Comparison of ENCODE assay signal across 11 cellular contexts in the genomic region with DNA sequence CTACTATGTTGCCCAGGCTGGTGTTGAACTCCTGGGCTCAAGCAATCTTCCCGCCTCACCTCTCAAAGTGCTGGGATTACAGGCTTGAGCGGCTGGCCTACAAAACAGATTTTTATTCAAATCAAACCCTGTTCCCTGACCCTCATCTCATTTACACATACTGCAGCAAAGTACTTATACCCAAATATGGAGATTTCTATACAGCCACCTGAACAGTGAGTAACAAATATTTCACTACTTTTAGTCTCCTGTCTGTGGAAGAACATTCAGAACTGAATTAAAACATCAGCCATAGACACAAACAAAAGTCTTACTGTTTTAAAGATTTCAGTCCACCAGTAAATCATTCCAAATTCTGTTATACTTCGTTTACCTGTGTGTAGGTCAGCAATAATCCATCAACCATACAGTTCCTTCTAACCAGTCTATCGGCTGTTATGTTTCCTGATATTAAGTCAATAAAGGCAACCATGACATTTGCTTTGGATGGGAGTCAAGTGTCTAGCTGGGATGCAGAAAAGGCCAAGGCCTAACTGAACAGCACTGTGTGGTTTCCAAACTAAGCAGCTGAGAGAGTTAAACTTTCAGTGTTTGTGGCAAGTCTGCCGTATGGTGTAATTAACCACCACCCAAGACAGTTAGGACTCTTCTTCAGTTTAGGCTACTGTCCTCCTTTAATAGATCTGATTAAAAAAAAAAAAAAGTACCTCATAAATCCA. TPM values are rescaled to one million over a fixed set of nuclear protein-coding genes. Genes with fewer than 3 reads are reported as not detected.
A peak's percentile ranks its signal among the peaks of the same experiment; 100 is the strongest.
DNase-seq lines count a peak whose midpoint lies in the region; ATAC-seq and TF ChIP-seq lines count a peak whose summit lies in the region.
"Had no signal": no experiment of that assay in that cellular context is flagged by ENCODE, and none has a peak within 500 bp of the region (broad histone marks: within the 10 kb centered on the region; RNA-seq: fewer than 3 reads in every experiment).

No MANE protein-coding gene starts in this region.

- dilution Hi-C loops in mammary epithelial cell (cut with HindIII; ENCODE audit: low sequenced_read_pairs) = no loop called here

- no peaks in the 10 kb centered on the region for H4K20me1 ChIP-seq in mammary epithelial cell (ENCODE audit: insufficient read depth, low read length)

- H3K4me1 Mint-ChIP-seq in activated CD4-positive, alpha-beta T cell treated with anti-CD3 and anti-CD28 coated beads, Interleukin-2, amount 10 ng/mL, durations not matched to agents 7 days and 5 days = peaks cover 56% of the 10 kb centered on the region
- peaks cover 17% of the 10 kb centered on the region for H3K4me1 Mint-ChIP-seq in progenitor cell of endocrine pancreas (ENCODE audit: low read depth)

- POLR2A ChIA-PET in activated CD4-positive, alpha-beta T cell treated with anti-CD3 and anti-CD28 coated beads, Interleukin-2, amount 10 ng/mL, durations not matched to agents 7 days and 5 days (lab: Charles Lee) = no interaction called here

- no peak overlapping the region for H3K4me3 Mint-ChIP-seq in activated CD4-positive, alpha-beta T cell treated with anti-CD3 and anti-CD28 coated beads, Interleukin-2, amount 10 ng/mL, durations not matched to agents 7 days and 5 days
- H3K4me3 Mint-ChIP-seq in progenitor cell of endocrine pancreas (ENCODE audit: low read depth) = no peak overlapping the region
- H3K4me3 Mint-ChIP-seq: activated naive CD8-positive, alpha-beta T cell treated with anti-CD3 and anti-CD28 coated beads, Interleukin-2, amount 10 ng/mL, durations not matched to agents 7 days and 5 days had no signal

- no TSS peak for BruUV-seq in mammary epithelial cell (replicated peaks; lab: Mats Ljungman, UMichigan)

- peaks cover 31% of the 10 kb centered on the region for H3K4me1 ChIP-seq in mammary epithelial cell (ENCODE audit: insufficient read depth, low read length)

- no peak for ATAC-seq in GM18907 (IDR thresholded peaks at IDR 0.05; ENCODE audit: unreplicated experiment)
- no peak for ATAC-seq in GM18519 (IDR thresholded peaks at IDR 0.05; ENCODE audit: low FRiP score, unreplicated experiment)

- no peaks in the 10 kb centered on the region for H3K36me3 ChIP-seq in mammary epithelial cell (ENCODE audit: insufficient read depth, low read length)
- H3K36me3 ChIP-seq: ovary had no signal

- WGBS in mammary epithelial cell (ENCODE audit: low coverage, missing lambda C conversion rate) = 87% methylated on average over 5 of the region's 5 CpGs

- H2AFZ ChIP-seq in mammary epithelial cell (ENCODE audit: low read depth, low read length) = no peak overlapping the region

- in situ Hi-C loops in astrocyte of the spinal cord (cut with HindIII; ENCODE audit: low sequenced_read_pairs) (no loop called here), mammary epithelial cell (cut with MboI; ENCODE audit: low sequenced_read_pairs in 2 of 2) (no loop called here)

- peak overlapping the region; percentile 69 for H3K27ac Mint-ChIP-seq in activated CD4-positive, alpha-beta T cell treated with anti-CD3 and anti-CD28 coated beads, Interleukin-2, amount 10 ng/mL, durations not matched to agents 7 days and 5 days
- peak overlapping the region; percentile 49 for H3K27ac Mint-ChIP-seq in progenitor cell of endocrine pancreas
- H3K27ac Mint-ChIP-seq: activated naive CD8-positive, alpha-beta T cell treated with anti-CD3 and anti-CD28 coated beads, Interleukin-2, amount 10 ng/mL, durations not matched to agents 7 days and 5 days had no signal

- DNase-seq in activated CD4-positive, alpha-beta T cell treated with anti-CD3 and anti-CD28 coated beads, Interleukin-2, amount 10 ng/mL, durations not matched to agents 7 days and 5 days = no peak
- DNase-seq in activated CD4-positive, alpha-beta T cell treated with anti-CD3 and anti-CD28 coated beads, Interleukin-2, amount 50 U/mL, for 48 hours = no peak
- DNase-seq in NCI-H2196 (lab: John Stamatoyannopoulos, UW; ENCODE audit: unreplicated experiment) = peak; percentile 54
- peak; percentile 32 for DNase-seq in astrocyte of the spinal cord (ENCODE audit: low read depth, low spot score)
- DNase-seq in progenitor cell of endocrine pancreas (ENCODE audit: low spot score, unreplicated experiment) = no peak
- no peak for DNase-seq in mammary epithelial cell
- DNase-seq: activated naive CD8-positive, alpha-beta T cell treated with anti-CD3 and anti-CD28 coated beads, Interleukin-2, amount 10 ng/mL, durations not matched to agents 7 days and 5 days; NK-92 treated with Interleukin-12 subunit alpha and Interleukin-12 subunit beta, amount 100 ng/mL, for 24 hours; ovary had no signal

- no peak overlapping the region for H3K4me2 ChIP-seq in mammary epithelial cell (ENCODE audit: insufficient read depth, low read depth, low read length)

- no peak overlapping the region for H3K4me3 ChIP-seq in astrocyte of the spinal cord (ENCODE audit: low read depth, low read length)
- no peak overlapping the region for H3K4me3 ChIP-seq in mammary epithelial cell (replicated peaks in 1 of 3; ENCODE audit: insufficient read depth in 1 of 3, low read depth in 2 of 3, low read length in 3 of 3)
- H3K4me3 ChIP-seq: ovary had no signal

- H3K9ac ChIP-seq in mammary epithelial cell (ENCODE audit: insufficient read depth, low read length) = no peak overlapping the region

- CTCF ChIA-PET in activated CD4-positive, alpha-beta T cell treated with anti-CD3 and anti-CD28 coated beads, Interleukin-2, amount 10 ng/mL, durations not matched to agents 7 days and 5 days (lab: Charles Lee) = interaction anchor here (0.6 to 1.6 kb wide), 5 partner anchors 14 to 400 kb away, joined by 3 to 4 read pairs (median 3); partner anchors contain the start of gene ERN1
- CTCF ChIA-PET in mammary epithelial cell (lab: Charles Lee; ENCODE audit: low non-redundant PET) = no interaction called here

- H3K36me3 Mint-ChIP-seq in activated CD4-positive, alpha-beta T cell treated with anti-CD3 and anti-CD28 coated beads, Interleukin-2, amount 10 ng/mL, durations not matched to agents 7 days and 5 days (ENCODE audit: low read depth) = peaks cover 27% of the 10 kb centered on the region
- peaks cover 10% of the 10 kb centered on the region for H3K36me3 Mint-ChIP-seq in progenitor cell of endocrine pancreas (ENCODE audit: insufficient read depth)

- intact Hi-C loops in mammary epithelial cell (cut with micrococcal nuclease) = no loop called here

- no peaks in the 10 kb centered on the region for H3K27me3 ChIP-seq in mammary epithelial cell (ENCODE audit: insufficient read depth, low read length)
- H3K27me3 ChIP-seq: ovary had no signal

- no peaks in the 10 kb centered on the region for H3K9me3 Mint-ChIP-seq in activated CD4-positive, alpha-beta T cell treated with anti-CD3 and anti-CD28 coated beads, Interleukin-2, amount 10 ng/mL, durations not matched to agents 7 days and 5 days
- no peaks in the 10 kb centered on the region for H3K9me3 Mint-ChIP-seq in progenitor cell of endocrine pancreas (ENCODE audit: low read depth)
- H3K9me3 Mint-ChIP-seq: activated naive CD8-positive, alpha-beta T cell treated with anti-CD3 and anti-CD28 coated beads, Interleukin-2, amount 10 ng/mL, durations not matched to agents 7 days and 5 days had no signal

- H3K79me2 ChIP-seq in mammary epithelial cell (ENCODE audit: insufficient read depth, low read length) = peaks cover 37% of the 10 kb centered on the region

- H3K9me3 ChIP-seq in mammary epithelial cell (replicated peaks; ENCODE audit: insufficient read depth, low read length) = no peaks in the 10 kb centered on the region
- H3K9me3 ChIP-seq: ovary had no signal

- TF ChIP-seq CTCF in astrocyte of the spinal cord (IDR thresholded peaks at IDR 0.05; ENCODE audit: low read depth, low read length) (no peak), progenitor cell of endocrine pancreas (IDR thresholded peaks at IDR 0.05; ENCODE audit: unreplicated experiment) (no peak), mammary epithelial cell (conservative IDR thresholded peaks at IDR 0.05 in 1 of 2, IDR thresholded peaks at IDR 0.05 in 1 of 2; ENCODE audit: extremely low read depth in 1 of 2, insufficient read depth in 1 of 2, low read depth in 1 of 2, low read length in 2 of 2) (no peak)

- no peak overlapping the region for H3K27ac ChIP-seq in mammary epithelial cell (ENCODE audit: insufficient read depth, low read depth, low read length)
- H3K27ac ChIP-seq: ovary had no signal

- H3K27me3 Mint-ChIP-seq in activated CD4-positive, alpha-beta T cell treated with anti-CD3 and anti-CD28 coated beads, Interleukin-2, amount 10 ng/mL, durations not matched to agents 7 days and 5 days = no peaks in the 10 kb centered on the region
- H3K27me3 Mint-ChIP-seq in progenitor cell of endocrine pancreas = no peaks in the 10 kb centered on the region
- H3K27me3 Mint-ChIP-seq: activated naive CD8-positive, alpha-beta T cell treated with anti-CD3 and anti-CD28 coated beads, Interleukin-2, amount 10 ng/mL, durations not matched to agents 7 days and 5 days had no signal

RNA-seq across cellular contexts. Expression of gene ERN1, which starts 22.3 kb away (rescaled TPM):
- total RNA-seq in activated CD4-positive, alpha-beta T cell treated with anti-CD3 and anti-CD28 coated beads, Interleukin-2, amount 10 ng/mL, durations not matched to agents 7 days and 5 days = 10 to 100 TPM; 50.1 to 57.5 TPM
- total RNA-seq in progenitor cell of endocrine pancreas (39.4 and 43.1 TPM in 2 replicates), mammary epithelial cell (10 to 100 TPM; 18.8 to 36.8 TPM)
- 5.3 TPM for polyA plus RNA-seq in mammary epithelial cell
- 3.7 TPM for polyA minus RNA-seq in mammary epithelial cell

Comparison
In these comparisons a context has a peak if more than half of its experiments do, and no peak if none do; other contexts are left out.
1. DNase-seq: peak in NCI-H2196 (single experiment) and astrocyte of the spinal cord (single experiment); none in activated CD4-positive, alpha-beta T cell treated with anti-CD3 and anti-CD28 coated beads, Interleukin-2, amount 10 ng/mL, durations not matched to agents 7 days and 5 days (single experiment), activated CD4-positive, alpha-beta T cell treated with anti-CD3 and anti-CD28 coated beads, Interleukin-2, amount 50 U/mL, for 48 hours (0 of 2), progenitor cell of endocrine pancreas (single experiment) and mammary epithelial cell (single experiment).